In the genomic region with DNA sequence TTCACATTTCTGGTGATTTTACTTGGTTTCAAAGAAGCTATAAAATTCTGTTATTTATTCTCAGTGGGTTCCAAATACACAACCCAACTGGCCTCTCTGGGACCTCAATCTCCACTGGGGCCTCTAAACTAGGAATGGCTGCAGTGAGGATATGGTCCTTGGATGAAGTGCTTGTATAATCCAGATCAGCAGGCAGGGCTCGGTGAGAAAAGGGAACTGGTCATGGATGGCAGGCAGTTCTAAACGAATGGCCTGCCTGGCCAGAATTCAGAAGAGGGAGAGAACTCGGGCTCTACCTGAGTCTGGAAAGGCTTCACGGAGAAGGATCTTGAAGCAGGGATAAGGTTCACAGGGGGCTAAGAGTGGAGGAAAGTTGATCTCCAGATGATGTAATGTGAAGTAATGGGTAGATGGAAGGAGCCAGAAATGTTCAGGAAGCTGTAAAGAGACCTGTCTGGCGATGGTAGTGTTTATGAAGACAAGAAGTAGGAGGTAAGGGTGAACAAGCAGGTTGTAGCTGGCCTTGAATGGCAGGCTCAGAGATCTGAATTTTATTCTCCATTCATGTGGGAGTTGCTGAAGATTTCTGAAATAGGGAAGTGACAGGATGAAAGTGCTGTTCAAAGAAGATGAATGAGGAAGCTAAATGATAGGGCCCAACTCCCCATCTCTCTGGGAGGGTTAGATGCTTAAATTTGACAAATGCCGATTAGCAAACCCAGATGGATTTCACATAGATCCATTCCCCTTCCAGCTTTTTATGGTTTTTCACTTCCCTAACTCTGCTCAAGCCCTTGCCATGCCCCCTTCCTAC, we compare ENCODE assay signal across 2 cellular contexts.
TF ChIP-seq lines count a peak whose summit lies in the region.

No MANE protein-coding gene starts in this region.

TF ChIP-seq in IMR-90, 13 proteins besides CTCF, POLR2A, EP300 and RAD21:
- TF ChIP-seq, protein P1, sequence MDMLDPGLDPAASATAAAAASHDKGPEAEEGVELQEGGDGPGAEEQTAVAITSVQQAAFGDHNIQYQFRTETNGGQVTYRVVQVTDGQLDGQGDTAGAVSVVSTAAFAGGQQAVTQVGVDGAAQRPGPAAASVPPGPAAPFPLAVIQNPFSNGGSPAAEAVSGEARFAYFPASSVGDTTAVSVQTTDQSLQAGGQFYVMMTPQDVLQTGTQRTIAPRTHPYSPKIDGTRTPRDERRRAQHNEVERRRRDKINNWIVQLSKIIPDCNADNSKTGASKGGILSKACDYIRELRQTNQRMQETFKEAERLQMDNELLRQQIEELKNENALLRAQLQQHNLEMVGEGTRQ (IDR thresholded peaks at IDR 0.05; ENCODE audit: low read depth, low read length) = no peak
- TF ChIP-seq MAFK (IDR thresholded peaks at IDR 0.05; ENCODE audit: low read depth, low read length) (no peak), FOS (IDR thresholded peaks at IDR 0.05; ENCODE audit: low read depth, low read length) (no peak), BHLHE40 (IDR thresholded peaks at IDR 0.05; ENCODE audit: low read depth, low read length) (no peak), CEBPB (IDR thresholded peaks at IDR 0.05; ENCODE audit: low read depth, low read length) (no peak), SMC3 (IDR thresholded peaks at IDR 0.05; ENCODE audit: low read depth, low read length) (no peak), RFX5 (IDR thresholded peaks at IDR 0.05; ENCODE audit: low read depth, low read length) (no peak), RCOR1 (IDR thresholded peaks at IDR 0.05; ENCODE audit: insufficient replicate concordance, low read length) (no peak), CHD1 (IDR thresholded peaks at IDR 0.05; ENCODE audit: low read depth, low read length) (no peak), MAZ (IDR thresholded peaks at IDR 0.05; ENCODE audit: borderline replicate concordance, low read depth, low read length) (no peak), NFE2L2 (IDR thresholded peaks at IDR 0.05; ENCODE audit: low read depth, low read length) (no peak), MXI1 (IDR thresholded peaks at IDR 0.05; ENCODE audit: borderline replicate concordance, low read depth, low read length) (no peak)
- TF ChIP-seq, protein P2, sequence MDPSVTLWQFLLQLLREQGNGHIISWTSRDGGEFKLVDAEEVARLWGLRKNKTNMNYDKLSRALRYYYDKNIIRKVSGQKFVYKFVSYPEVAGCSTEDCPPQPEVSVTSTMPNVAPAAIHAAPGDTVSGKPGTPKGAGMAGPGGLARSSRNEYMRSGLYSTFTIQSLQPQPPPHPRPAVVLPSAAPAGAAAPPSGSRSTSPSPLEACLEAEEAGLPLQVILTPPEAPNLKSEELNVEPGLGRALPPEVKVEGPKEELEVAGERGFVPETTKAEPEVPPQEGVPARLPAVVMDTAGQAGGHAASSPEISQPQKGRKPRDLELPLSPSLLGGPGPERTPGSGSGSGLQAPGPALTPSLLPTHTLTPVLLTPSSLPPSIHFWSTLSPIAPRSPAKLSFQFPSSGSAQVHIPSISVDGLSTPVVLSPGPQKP (IDR thresholded peaks at IDR 0.05; ENCODE audit: borderline replicate concordance, low read depth, low read length) = no peak

TF ChIP-seq in GM12878, 131 proteins besides CTCF, POLR2A, EP300 and RAD21:
- TF ChIP-seq SPI1 (IDR thresholded peaks at IDR 0.05; ENCODE audit: borderline replicate concordance, insufficient read depth, low read depth, low read length) (peak; percentile 68; the same call in 1 of the 2 replicates), SRF (IDR thresholded peaks at IDR 0.05; ENCODE audit: low read depth in 2 of 2, low read length in 2 of 2) (no peak)
